20 cellular contexts compared by ENCODE assay signal in the genomic region with DNA sequence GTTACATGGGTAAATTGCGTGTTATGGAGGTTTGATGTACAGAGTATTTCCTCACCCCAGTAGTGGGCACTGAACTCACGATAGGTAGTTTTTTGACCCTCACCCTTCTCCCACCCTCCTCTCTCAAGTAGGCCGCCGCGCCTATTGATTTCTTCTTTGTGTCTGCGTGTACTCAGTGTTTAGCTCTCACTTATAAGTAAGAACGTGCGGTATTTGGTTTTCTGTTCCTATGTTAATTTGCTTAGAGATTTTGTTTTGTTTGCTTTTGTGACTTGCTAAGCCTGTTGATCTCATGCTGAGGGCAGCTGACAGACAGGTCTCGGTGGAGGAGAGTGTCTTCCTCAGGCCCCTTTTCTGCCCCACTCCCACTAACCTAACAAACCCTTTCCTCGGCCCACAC. TPM values are rescaled to one million over a fixed set of nuclear protein-coding genes. Genes with fewer than 3 reads are reported as not detected.
DNase-seq lines count a peak whose midpoint lies in the region; FAIRE-seq and TF ChIP-seq lines count a peak whose summit lies in the region.
"Had no signal": no experiment of that assay in that cellular context is flagged by ENCODE, and none has a peak within 500 bp of the region (broad histone marks: within the 10 kb centered on the region; RNA-seq: fewer than 3 reads in every experiment).

No MANE protein-coding gene starts in this region.

- H4K8ac ChIP-seq in mesendoderm (ENCODE audit: low read depth, low read length): no peak overlapping the region

- H3K18ac ChIP-seq in mesendoderm (ENCODE audit: low read length): no peak overlapping the region

- H3K27me3 ChIP-seq in mesendoderm (ENCODE audit: insufficient read depth, low read length, poor library complexity) (no peaks in the 10 kb centered on the region), ovary (no peaks in the 10 kb centered on the region), smooth muscle cell (ENCODE audit: low read depth) (peaks cover 81% of the 10 kb centered on the region)
- H3K27me3 ChIP-seq: colonic mucosa, Peyer's patch, sigmoid colon had no signal

- H3F3A ChIP-seq in smooth muscle cell (ENCODE audit: low read depth): no peaks in the 10 kb centered on the region

- H3K9ac ChIP-seq in mesendoderm (ENCODE audit: low read length): no peak overlapping the region
- no peak overlapping the region for H3K9ac ChIP-seq in smooth muscle cell (ENCODE audit: low read depth)
- H3K9ac ChIP-seq: KMS-11 had no signal

- no peaks in the 10 kb centered on the region for H3K9me3 ChIP-seq in ovary
- H3K9me3 ChIP-seq in smooth muscle cell (replicated peaks; ENCODE audit: low read depth): no peaks in the 10 kb centered on the region
- H3K9me3 ChIP-seq: colonic mucosa, Peyer's patch, sigmoid colon had no signal

- H3K56ac ChIP-seq in mesendoderm (ENCODE audit: low read length): no peak overlapping the region

- no peak for FAIRE-seq in RCC 7860 (lab: Jason Lieb, UNC)
- FAIRE-seq: islet of Langerhans had no signal

- TF ChIP-seq CTCF in ovary (IDR thresholded peaks at IDR 0.05) (no peak), smooth muscle cell (IDR thresholded peaks at IDR 0.05; ENCODE audit: borderline replicate concordance, insufficient read depth, poor library complexity, severe bottlenecking) (no peak)

- H3K4me2 ChIP-seq in mesendoderm (ENCODE audit: low read length): no peak overlapping the region
- H3K4me2 ChIP-seq in smooth muscle cell: no peak overlapping the region
- H3K4me2 ChIP-seq: KMS-11 had no signal

- H3K79me2 ChIP-seq in mesendoderm (ENCODE audit: control insufficient read depth, insufficient read depth, low read length) (no peaks in the 10 kb centered on the region), smooth muscle cell (ENCODE audit: low read depth) (no peaks in the 10 kb centered on the region)

- H3K4me1 ChIP-seq in mesendoderm (ENCODE audit: control insufficient read depth, low read depth, low read length) (peaks cover 5% of the 10 kb centered on the region), ovary (ENCODE audit: insufficient read depth) (peaks cover 5% of the 10 kb centered on the region), smooth muscle cell (ENCODE audit: low read depth) (peaks cover 13% of the 10 kb centered on the region)
- H3K4me1 ChIP-seq: colonic mucosa, Peyer's patch had no signal

- H3K27ac ChIP-seq in mesendoderm (ENCODE audit: low read depth, low read length) (no peak overlapping the region), ovary (no peak overlapping the region), smooth muscle cell (ENCODE audit: low read depth) (no peak overlapping the region)
- H3K27ac ChIP-seq: brain microvascular endothelial cell, colonic mucosa, KMS-11, Peyer's patch, sigmoid colon had no signal

- no peaks in the 10 kb centered on the region for H4K20me1 ChIP-seq in smooth muscle cell (ENCODE audit: low read depth)

- no peak overlapping the region for H2BK120ac ChIP-seq in mesendoderm (ENCODE audit: low read depth, low read length)

- peak; percentile 26 for DNase-seq in ELF-1 (ENCODE audit: low read depth, low spot score)
- DNase-seq in NCI-H1417 treated with DMSO at 0.1 percent for 48 hours (lab: John Stamatoyannopoulos, UW): peak; percentile 31
- peak; percentile 53 for DNase-seq in NCI-H774 (lab: John Stamatoyannopoulos, UW)
- DNase-seq in mesendoderm: peak; percentile 62
- DNase-seq in RCC 7860 (ENCODE audit: low spot score): no peak
- no peak for DNase-seq in ovary
- no peak for DNase-seq in smooth muscle cell (lab: John Stamatoyannopoulos, UW; ENCODE audit: unreplicated experiment)
- DNase-seq: activated CD4-positive, CD25-positive, alpha-beta regulatory T cell treated with anti-CD3 and anti-CD28 coated beads, Interleukin-2, amount 50 U/mL, for 72 hours; activated naive CD8-positive, alpha-beta T cell treated with anti-CD3 and anti-CD28 coated beads, Interleukin-2, amount 10 ng/mL, durations not matched to agents 7 days and 5 days; brain microvascular endothelial cell; CD8-positive, alpha-beta T cell; colonic mucosa; NCI-H1105; Peyer's patch; sigmoid colon; T-helper 9 cell had no signal

- H3K4me3 ChIP-seq in mesendoderm (ENCODE audit: low read length) (no peak overlapping the region), ovary (no peak overlapping the region), smooth muscle cell (no peak overlapping the region)
- H3K4me3 ChIP-seq: colonic mucosa, lung, Peyer's patch, sigmoid colon had no signal

- H4K5ac ChIP-seq in mesendoderm (ENCODE audit: low read length): no peak overlapping the region

- no peaks in the 10 kb centered on the region for H3K79me1 ChIP-seq in mesendoderm (ENCODE audit: low read length)

- no CpG with 5 or more reads among the region's 10 CpGs for WGBS in mesendoderm (ENCODE audit: extremely low coverage, insufficient coverage, low lambda C conversion rate)
- WGBS in ovary, 3 donors: 78 to 85% (median 79%) methylated on average over 10 of the region's 10 CpGs
- WGBS in smooth muscle cell (ENCODE audit: low lambda C conversion rate): 57% methylated on average over 10 of the region's 10 CpGs

- no peak overlapping the region for H3K23ac ChIP-seq in mesendoderm (ENCODE audit: low read length)

- no peak for TF ChIP-seq EP300 in ovary (IDR thresholded peaks at IDR 0.05)

- intact Hi-C loops in ovary (cut with DNase I): no loop called here

- H2AK5ac ChIP-seq in mesendoderm (ENCODE audit: low read length): no peak overlapping the region

- no peak overlapping the region for H2AFZ ChIP-seq in smooth muscle cell (ENCODE audit: low read depth)

- no peak overlapping the region for H2BK5ac ChIP-seq in mesendoderm (ENCODE audit: low read length)

- H3K36me3 ChIP-seq in mesendoderm (ENCODE audit: control insufficient read depth, insufficient read depth, low read length) (no peaks in the 10 kb centered on the region), ovary (no peaks in the 10 kb centered on the region), smooth muscle cell (ENCODE audit: low read depth) (no peaks in the 10 kb centered on the region)
- H3K36me3 ChIP-seq: brain microvascular endothelial cell, colonic mucosa, Peyer's patch, sigmoid colon had no signal

- H3K4ac ChIP-seq in mesendoderm (ENCODE audit: low read depth, low read length): no peak overlapping the region

- no peak for TF ChIP-seq POLR2A in ovary (IDR thresholded peaks at IDR 0.05)

- H2BK15ac ChIP-seq in mesendoderm (replicated peaks; ENCODE audit: low read depth): no peak overlapping the region

RNA-seq across cellular contexts. Expression of a gene that starts 36.2 kb away (rescaled TPM):
- polyA plus RNA-seq in mesendoderm (2013, experiment 1 of 2): 1.3 TPM
- 1.3 TPM for polyA plus RNA-seq in mesendoderm (2013, experiment 2 of 2)
- under 1 TPM in 4 of 7 donors, not detected in 3; 0.17 to 0.24 (median 0.23) TPM for total RNA-seq in ovary
- under 1 TPM in 1 of 2 donors, not detected in 1; 0.31 TPM for polyA plus RNA-seq in ovary
- not detected in 2 replicates for total RNA-seq in smooth muscle cell
- 0.18 TPM in 1 of 2 replicates, not detected in the other for polyA plus RNA-seq in smooth muscle cell
- total RNA-seq: activated naive CD8-positive, alpha-beta T cell treated with anti-CD3 and anti-CD28 coated beads, Interleukin-2, amount 10 ng/mL, durations not matched to agents 7 days and 5 days; CD8-positive, alpha-beta T cell; osteoblast; Peyer's patch; sigmoid colon had no signal

Comparison
In these comparisons a context has a peak if more than half of its experiments do, and no peak if none do; other contexts are left out.
1. DNase-seq: peak in ELF-1 (single experiment), NCI-H1417 treated with DMSO at 0.1 percent for 48 hours (single experiment), NCI-H774 (single experiment) and mesendoderm (single experiment); none in RCC 7860 (single experiment), ovary (0 of 5) and smooth muscle cell (single experiment).